10 cellular contexts compared by ENCODE assay signal in the genomic region with DNA sequence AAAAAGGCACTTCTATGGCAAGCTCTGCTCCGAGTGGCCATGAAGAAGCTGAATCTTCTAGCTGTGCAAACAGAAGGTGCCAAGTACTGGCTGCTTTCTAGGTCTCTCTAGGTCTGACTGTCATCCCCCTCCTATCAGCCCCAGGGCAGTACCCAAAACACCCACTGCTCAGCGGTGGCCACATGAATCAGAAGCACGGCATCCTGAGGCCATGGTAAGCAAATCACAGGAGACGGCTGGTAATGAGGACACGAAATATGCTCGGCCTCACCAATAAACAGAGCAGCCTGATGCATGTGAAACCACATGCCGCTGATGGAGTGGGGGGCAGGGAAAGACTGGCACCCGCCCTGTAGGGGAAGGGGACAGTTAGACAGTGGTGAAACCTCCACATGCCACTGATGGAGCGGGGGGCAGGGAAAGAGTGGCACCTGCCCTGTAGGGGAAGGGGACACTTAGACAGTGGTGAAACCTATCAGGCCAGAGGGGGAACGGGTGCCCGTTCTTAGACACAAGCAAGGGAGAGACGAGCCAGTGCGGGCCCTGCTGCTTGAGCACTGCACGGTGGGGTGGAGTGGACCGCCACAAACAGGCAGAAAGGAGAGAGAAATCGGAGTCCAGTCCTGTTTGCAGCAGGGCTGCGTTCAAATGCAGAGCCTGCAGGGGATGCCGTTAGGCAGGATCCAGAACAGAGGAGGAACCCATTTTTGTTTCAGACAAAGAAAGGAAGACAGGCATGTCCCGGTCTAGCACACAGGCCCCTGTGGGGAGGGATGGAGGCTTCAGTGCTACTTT. TPM values are rescaled to one million over a fixed set of nuclear protein-coding genes. Genes with fewer than 3 reads are reported as not detected.
DNase-seq lines count a peak whose midpoint lies in the region; ATAC-seq and TF ChIP-seq lines count a peak whose summit lies in the region.
"Had no signal": no experiment of that assay in that cellular context is flagged by ENCODE, and none has a peak within 500 bp of the region (broad histone marks: within the 10 kb centered on the region; RNA-seq: fewer than 3 reads in every experiment).

No MANE protein-coding gene starts in this region.

- H3K27me3 Mint-ChIP-seq in activated T-helper 17 cell treated with anti-CD3 and anti-CD28 coated beads, Interleukin-2, amount 50 U/mL, for 72 hours: no peaks in the 10 kb centered on the region

- H3K36me3 Mint-ChIP-seq in activated T-helper 17 cell treated with anti-CD3 and anti-CD28 coated beads, Interleukin-2, amount 50 U/mL, for 72 hours (ENCODE audit: low read depth): no peaks in the 10 kb centered on the region

- DNase-seq in AG10803 (ENCODE audit: low read depth) (peak; percentile 50), GM04503 (ENCODE audit: low read depth) (peak; percentile 38), iris pigment epithelial cell (ENCODE audit: low read depth) (peak; percentile 28), T-helper 1 cell (no peak)
- no peak for DNase-seq in stimulated activated naive CD4-positive, alpha-beta T cell treated with Interleukin-2 at 50 U/mL for 16 hours (lab: John Stamatoyannopoulos, UW)
- DNase-seq: DMS53; effector CD4-positive, alpha-beta T cell had no signal

- peak overlapping the region; percentile 85 for H3K27ac Mint-ChIP-seq in activated T-helper 17 cell treated with anti-CD3 and anti-CD28 coated beads, Interleukin-2, amount 50 U/mL, for 72 hours

- H3K9me3 Mint-ChIP-seq in activated T-helper 17 cell treated with anti-CD3 and anti-CD28 coated beads, Interleukin-2, amount 50 U/mL, for 72 hours: no peaks in the 10 kb centered on the region

- H3K4me1 Mint-ChIP-seq in activated T-helper 17 cell treated with anti-CD3 and anti-CD28 coated beads, Interleukin-2, amount 50 U/mL, for 72 hours: peaks cover 24% of the 10 kb centered on the region

- ATAC-seq in activated T-helper 17 cell treated with anti-CD3 and anti-CD28 coated beads, Interleukin-2, amount 50 U/mL, for 72 hours (replicated peaks): peak; percentile 81
- no peak for ATAC-seq in HG02763 (IDR thresholded peaks at IDR 0.05; ENCODE audit: unreplicated experiment)
- ATAC-seq in GM21737 (IDR thresholded peaks at IDR 0.05; ENCODE audit: unreplicated experiment): no peak

- no peak for TF ChIP-seq CTCF in AG10803 (conservative IDR thresholded peaks at IDR 0.05; ENCODE audit: low read length)

- no peak overlapping the region for H3K4me3 ChIP-seq in AG10803 (ENCODE audit: low read length)

- H3K4me3 Mint-ChIP-seq in activated T-helper 17 cell treated with anti-CD3 and anti-CD28 coated beads, Interleukin-2, amount 50 U/mL, for 72 hours: peak overlapping the region; percentile 36

RNA-seq across cellular contexts. Expression of a gene that starts 29.9 kb away (rescaled TPM):
- total RNA-seq in activated T-helper 17 cell treated with anti-CD3 and anti-CD28 coated beads, Interleukin-2, amount 50 U/mL, for 72 hours: 10 to 100 TPM; 24.5 to 26.7 TPM

RNA-seq across cellular contexts. Expression of a gene that starts 55.6 kb away (rescaled TPM):
- 1 to 10 TPM in 1 of 2 donors, under 1 TPM in 1; 0.80 to 1.7 TPM for total RNA-seq in activated T-helper 17 cell treated with anti-CD3 and anti-CD28 coated beads, Interleukin-2, amount 50 U/mL, for 72 hours

Comparison
In these comparisons a context has a peak if more than half of its experiments do, and no peak if none do; other contexts are left out.
1. DNase-seq: peak in AG10803 (single experiment), GM04503 (single experiment) and iris pigment epithelial cell (single experiment); none in stimulated activated naive CD4-positive, alpha-beta T cell treated with Interleukin-2 at 50 U/mL for 16 hours (single experiment) and T-helper 1 cell (0 of 5).